ENCODE assay signal across 15 cellular contexts in the genomic region with DNA sequence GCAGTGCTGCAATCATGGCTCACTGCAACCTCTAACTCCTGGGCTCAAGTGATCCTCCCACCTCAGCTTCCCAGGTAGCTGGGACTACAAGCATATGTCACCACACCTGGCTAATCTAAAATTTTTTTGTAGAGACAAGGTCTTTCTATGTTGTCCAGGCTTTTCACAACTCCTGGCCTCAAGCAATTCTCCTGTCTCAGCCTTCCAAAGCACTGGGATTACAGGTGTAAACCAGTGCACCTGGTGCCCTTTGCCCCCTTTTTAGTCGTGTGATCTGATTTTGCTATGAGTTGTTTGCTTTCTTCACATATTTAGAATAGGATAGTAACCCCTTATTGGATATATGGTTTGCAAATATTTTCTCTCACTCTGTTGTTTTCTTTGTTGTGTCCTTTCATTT. TPM values are rescaled to one million over a fixed set of nuclear protein-coding genes. Genes with fewer than 3 reads are reported as not detected.
A peak's percentile ranks its signal among the peaks of the same experiment; 100 is the strongest.
DNase-seq lines count a peak whose midpoint lies in the region; TF ChIP-seq lines count a peak whose summit lies in the region.
"Had no signal": no experiment of that assay in that cellular context is flagged by ENCODE, and none has a peak within 500 bp of the region (broad histone marks: within the 10 kb centered on the region; RNA-seq: fewer than 3 reads in every experiment).

No MANE protein-coding gene starts in this region.

- peaks cover 20% of the 10 kb centered on the region for H3K4me1 Mint-ChIP-seq in activated naive CD4-positive, alpha-beta T cell treated with anti-CD3 and anti-CD28 coated beads, Interleukin-2, amount 50 U/mL, for 24 hours
- peaks cover 27% of the 10 kb centered on the region for H3K4me1 Mint-ChIP-seq in activated naive CD4-positive, alpha-beta T cell treated with anti-CD3 and anti-CD28 coated beads for 36 hours (ENCODE audit: low read depth)

- no peaks in the 10 kb centered on the region for H3K27me3 Mint-ChIP-seq in activated naive CD4-positive, alpha-beta T cell treated with anti-CD3 and anti-CD28 coated beads, Interleukin-2, amount 50 U/mL, for 24 hours
- no peaks in the 10 kb centered on the region for H3K27me3 Mint-ChIP-seq in activated naive CD4-positive, alpha-beta T cell treated with anti-CD3 and anti-CD28 coated beads for 36 hours (ENCODE audit: low read depth)

- no peak overlapping the region for H3K4me2 ChIP-seq in hepatocyte

- WGBS in hepatocyte (ENCODE audit: low lambda C conversion rate, missing lambda C conversion rate): 45% methylated on average over 1 of the region's 1 CpG
- WGBS in transverse colon (ENCODE audit: low coverage in 1 of 2), 2 donors: 20 to 30% methylated on average over 1 of the region's 1 CpG
- WGBS in suprapubic skin: 8% methylated on average over 1 of the region's 1 CpG

- H3K4me1 ChIP-seq in hepatocyte (ENCODE audit: insufficient read depth) (peaks cover 15% of the 10 kb centered on the region), transverse colon (peaks cover 6 to 26% (median 10%) of the 10 kb centered on the region in 4 donors), suprapubic skin (peaks cover 14% of the 10 kb centered on the region)

- H2AFZ ChIP-seq in hepatocyte: no peak overlapping the region

- no peak for TF ChIP-seq CTCF in hepatocyte (IDR thresholded peaks at IDR 0.05; ENCODE audit: poor library complexity)
- no peak for TF ChIP-seq CTCF in transverse colon (IDR thresholded peaks at IDR 0.05)
- no peak for TF ChIP-seq CTCF in suprapubic skin (IDR thresholded peaks at IDR 0.05)

- H3K27ac Mint-ChIP-seq in activated naive CD4-positive, alpha-beta T cell treated with anti-CD3 and anti-CD28 coated beads, Interleukin-2, amount 50 U/mL, for 24 hours: peak overlapping the region; percentile 61
- no peak overlapping the region for H3K27ac Mint-ChIP-seq in activated naive CD4-positive, alpha-beta T cell treated with anti-CD3 and anti-CD28 coated beads for 36 hours

- CTCF ChIA-PET in activated naive CD4-positive, alpha-beta T cell treated with anti-CD3 and anti-CD28 coated beads for 36 hours (lab: Charles Lee): interaction anchor here (0.7 to 3.8 kb wide), 5 partner anchors 134 to 632 kb away, joined by 3 to 17 read pairs (median 3); no protein-coding TSS in a partner anchor

- no peak overlapping the region for H3K4me3 Mint-ChIP-seq in activated naive CD4-positive, alpha-beta T cell treated with anti-CD3 and anti-CD28 coated beads, Interleukin-2, amount 50 U/mL, for 24 hours
- H3K4me3 Mint-ChIP-seq in activated naive CD4-positive, alpha-beta T cell treated with anti-CD3 and anti-CD28 coated beads for 36 hours: no peak overlapping the region

- no peak overlapping the region for H3K4me3 ChIP-seq in hepatocyte
- no peak overlapping the region for H3K4me3 ChIP-seq in transverse colon
- H3K4me3 ChIP-seq in suprapubic skin: no peak overlapping the region
- H3K4me3 ChIP-seq: gastrocnemius medialis, skin epidermis had no signal

- H3K9me3 Mint-ChIP-seq in activated naive CD4-positive, alpha-beta T cell treated with anti-CD3 and anti-CD28 coated beads, Interleukin-2, amount 50 U/mL, for 24 hours: no peaks in the 10 kb centered on the region
- no peaks in the 10 kb centered on the region for H3K9me3 Mint-ChIP-seq in activated naive CD4-positive, alpha-beta T cell treated with anti-CD3 and anti-CD28 coated beads for 36 hours

- no peak for TF ChIP-seq POLR2A in transverse colon (IDR thresholded peaks at IDR 0.05)
- no peak for TF ChIP-seq POLR2A in suprapubic skin (IDR thresholded peaks at IDR 0.05)

- in situ Hi-C loops in transverse colon (cut with MboI; ENCODE audit: low pct_ligation_motif_present in 1 of 4, low pct_unique_long_range_greater_than_20kb in 1 of 4, low sequenced_read_pairs in 3 of 4): loop anchor here in 1 of 4 donors (10.0 kb wide), 1 partner anchor 376 kb away; no protein-coding TSS in a partner anchor

- H3K79me2 ChIP-seq in hepatocyte: peaks cover 25% of the 10 kb centered on the region

- H3K9me2 ChIP-seq in hepatocyte (replicated peaks; ENCODE audit: insufficient read depth): no peaks in the 10 kb centered on the region

- H3K9me3 ChIP-seq in hepatocyte (ENCODE audit: low read depth) (no peaks in the 10 kb centered on the region), transverse colon (no peaks in the 10 kb centered on the region), suprapubic skin (no peaks in the 10 kb centered on the region)
- H3K9me3 ChIP-seq: gastrocnemius medialis had no signal

- peaks cover 7% of the 10 kb centered on the region for H3K36me3 Mint-ChIP-seq in activated naive CD4-positive, alpha-beta T cell treated with anti-CD3 and anti-CD28 coated beads, Interleukin-2, amount 50 U/mL, for 24 hours
- H3K36me3 Mint-ChIP-seq in activated naive CD4-positive, alpha-beta T cell treated with anti-CD3 and anti-CD28 coated beads for 36 hours (ENCODE audit: low read depth): peaks cover 10% of the 10 kb centered on the region

- TF ChIP-seq EP300 in transverse colon (IDR thresholded peaks at IDR 0.05; ENCODE audit: low read depth): no peak
- TF ChIP-seq EP300 in suprapubic skin (IDR thresholded peaks at IDR 0.05): no peak

- H3K27ac ChIP-seq in hepatocyte: peak overlapping the region; percentile 65
- H3K27ac ChIP-seq in transverse colon: peak overlapping the region in 2 of 4 donors; percentile 16 to 35
- H3K27ac ChIP-seq in suprapubic skin: no peak overlapping the region
- H3K27ac ChIP-seq: skin epidermis had no signal

- H3K27me3 ChIP-seq in hepatocyte (no peaks in the 10 kb centered on the region), transverse colon (no peaks in the 10 kb centered on the region), suprapubic skin (no peaks in the 10 kb centered on the region)
- H3K27me3 ChIP-seq: gastrocnemius medialis had no signal

- H3K36me3 ChIP-seq in hepatocyte (replicated peaks; ENCODE audit: insufficient read depth, low read depth) (no peaks in the 10 kb centered on the region), transverse colon (no peaks in the 10 kb centered on the region), suprapubic skin (no peaks in the 10 kb centered on the region)
- H3K36me3 ChIP-seq: gastrocnemius medialis had no signal

- no peak for DNase-seq in activated naive CD4-positive, alpha-beta T cell treated with anti-CD3 and anti-CD28 coated beads for 36 hours
- peak; percentile 59 for DNase-seq in NCI-H748 (lab: John Stamatoyannopoulos, UW; ENCODE audit: unreplicated experiment)
- peak; percentile 45 for DNase-seq in hepatocyte (ENCODE audit: low spot score)
- DNase-seq in transverse colon: peak; percentile 11
- DNase-seq in mucosa of gallbladder (ENCODE audit: low spot score): no peak
- no peak for DNase-seq in suprapubic skin (ENCODE audit: low spot score in 2 of 2)
- no peak for DNase-seq in T-helper 9 cell
- DNase-seq: activated gamma-delta T cell treated with Interleukin-2 at 50 U/mL for 16 hours; erythroblast; gastrocnemius medialis; NK-92 treated with Interleukin-12 subunit alpha and Interleukin-12 subunit beta, amount 100 ng/mL, for 24 hours; posterior cingulate gyrus; stimulated activated CD4-positive, alpha-beta T cell treated with anti-CD3 and anti-CD28 coated beads, Interleukin-4, amount 100 ng/mL, for 24 hours had no signal

- intact Hi-C loops in activated naive CD4-positive, alpha-beta T cell treated with anti-CD3 and anti-CD28 coated beads for 36 hours (cut with micrococcal nuclease): no loop called here
- intact Hi-C loops in transverse colon (cut with DNase I; ENCODE audit: low total_unique reads): no loop called here

- H4K20me1 ChIP-seq in hepatocyte (ENCODE audit: insufficient read depth, poor library complexity, severe bottlenecking): no peaks in the 10 kb centered on the region

RNA-seq across cellular contexts. Expression of gene RAD52, which starts 1.7 kb away (rescaled TPM):
- 10 to 100 TPM; 15.6 to 17.9 TPM for total RNA-seq in activated naive CD4-positive, alpha-beta T cell treated with anti-CD3 and anti-CD28 coated beads for 36 hours
- 11.8 and 13.4 TPM in 2 replicates for total RNA-seq in hepatocyte
- polyA plus RNA-seq in hepatocyte: 6.3 and 6.6 TPM in 2 replicates
- total RNA-seq in transverse colon: 10 to 100 TPM; 12.7 to 84.2 (median 31.4) TPM
- total RNA-seq in mucosa of gallbladder: 23.6 TPM
- 10 to 100 TPM in 3 of 4 donors, 1 to 10 TPM in 1; 6.0 to 28.4 (median 14.3) TPM for total RNA-seq in suprapubic skin

RNA-seq across cellular contexts. Expression of gene ERC1, which starts 39.9 kb away (rescaled TPM):
- total RNA-seq in activated naive CD4-positive, alpha-beta T cell treated with anti-CD3 and anti-CD28 coated beads for 36 hours: 10 to 100 TPM; 17.4 to 20.7 TPM
- 23.8 and 29.7 TPM in 2 replicates for total RNA-seq in hepatocyte
- polyA plus RNA-seq in hepatocyte: 18.4 and 25.3 TPM in 2 replicates
- total RNA-seq in transverse colon: 10 to 100 TPM; 23.5 to 74.8 (median 57.0) TPM
- 59.4 TPM for total RNA-seq in mucosa of gallbladder
- 10 to 100 TPM; 28.5 to 71.7 (median 38.5) TPM for total RNA-seq in suprapubic skin

Comparison
In these comparisons a context has a peak if more than half of its experiments do, and no peak if none do; other contexts are left out.
1. DNase-seq: peak in NCI-H748 (single experiment), hepatocyte (single experiment) and transverse colon (single experiment); none in activated naive CD4-positive, alpha-beta T cell treated with anti-CD3 and anti-CD28 coated beads for 36 hours (single experiment), mucosa of gallbladder (single experiment), suprapubic skin (0 of 2) and T-helper 9 cell (single experiment).